ENCODE assay signal across 8 cellular contexts in the genomic region with DNA sequence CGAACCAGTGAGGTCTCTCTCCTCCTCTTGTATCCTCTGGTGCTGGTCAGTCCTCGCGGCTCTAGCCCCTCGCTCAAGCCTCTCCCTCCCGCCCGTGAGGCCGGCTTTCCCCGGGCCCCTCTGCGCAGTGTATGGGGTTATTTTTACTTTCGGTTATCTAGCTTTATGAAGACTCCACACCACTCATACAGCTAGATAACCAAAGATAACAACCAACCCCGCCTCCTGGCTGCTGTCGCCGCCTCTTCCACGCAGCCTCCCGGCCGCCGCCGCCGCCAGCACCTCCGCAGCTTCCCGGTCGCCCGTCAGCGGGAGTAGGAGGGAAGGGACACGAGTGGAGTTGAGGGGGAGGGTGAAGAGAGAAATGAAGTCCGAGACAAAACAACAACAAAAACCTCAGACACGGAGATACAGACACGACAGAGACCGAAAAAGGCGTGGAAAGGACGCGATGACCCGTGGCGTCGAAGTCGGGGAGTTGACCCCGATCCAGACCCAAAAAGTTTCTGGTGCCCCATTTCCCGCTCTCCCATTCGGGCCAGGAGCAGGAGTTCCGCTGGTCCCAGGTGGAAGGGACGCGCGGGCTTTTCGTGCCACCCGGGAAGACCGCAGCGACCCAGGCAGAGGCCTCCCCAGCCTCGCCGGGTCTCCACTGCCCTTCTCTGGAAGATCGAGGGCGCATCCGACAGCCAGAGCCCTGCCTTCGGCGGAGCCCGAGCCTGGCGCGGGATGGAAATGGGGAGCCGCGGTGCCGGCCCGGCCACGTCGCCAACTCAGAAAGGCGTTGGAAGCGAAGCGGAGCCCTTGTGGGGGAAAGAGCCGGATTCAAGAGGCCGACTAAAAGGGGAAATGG. TPM values are rescaled to one million over a fixed set of nuclear protein-coding genes. Genes with fewer than 3 reads are reported as not detected.
A peak's percentile ranks its signal among the peaks of the same experiment; 100 is the strongest.
DNase-seq lines count a peak whose midpoint lies in the region; ATAC-seq and TF ChIP-seq lines count a peak whose summit lies in the region.

No MANE protein-coding gene starts in this region.

- intact Hi-C loops in activated naive CD4-positive, alpha-beta T cell treated with anti-CD3 and anti-CD28 coated beads for 36 hours (cut with micrococcal nuclease): loop anchor here (1.0 kb wide), 1 partner anchor 12 kb away; no protein-coding TSS in a partner anchor
- intact Hi-C loops in vagina (cut with DNase I): no loop called here

- 3% methylated on average over 41 to 46 of the region's 68 CpGs for WGBS in mesodermal cell (ENCODE audit: insufficient coverage in 2 of 2), 2 experiments

- H3K9me3 Mint-ChIP-seq in activated naive CD4-positive, alpha-beta T cell treated with anti-CD3 and anti-CD28 coated beads for 36 hours: no peaks in the 10 kb centered on the region

- in situ Hi-C loops in G401 (cut with HindIII; ENCODE audit: low sequenced_read_pairs): no loop called here

- no peaks in the 10 kb centered on the region for H3K9me3 ChIP-seq in mesodermal cell (ENCODE audit: control insufficient read depth, low read length)
- H3K9me3 ChIP-seq in vagina: no peaks in the 10 kb centered on the region

- peaks cover 79% of the 10 kb centered on the region for H3K27me3 Mint-ChIP-seq in activated naive CD4-positive, alpha-beta T cell treated with anti-CD3 and anti-CD28 coated beads for 36 hours (ENCODE audit: low read depth)

- H3K4me1 ChIP-seq in mesodermal cell (ENCODE audit: control insufficient read depth, insufficient read depth, low read length, poor library complexity, severe bottlenecking): peaks cover 3% of the 10 kb centered on the region
- peaks cover 26% of the 10 kb centered on the region for H3K4me1 ChIP-seq in vagina

- CTCF ChIA-PET in activated naive CD4-positive, alpha-beta T cell treated with anti-CD3 and anti-CD28 coated beads for 36 hours (lab: Charles Lee): interaction anchor here (0.6 to 2.3 kb wide), 7 partner anchors 10 to 84 kb away, joined by 3 to 25 read pairs (median 4); no protein-coding TSS in a partner anchor

- no peak for ATAC-seq in HG03097 (IDR thresholded peaks at IDR 0.05; ENCODE audit: low FRiP score, unreplicated experiment)
- no peak for ATAC-seq in HG03469 (IDR thresholded peaks at IDR 0.05; ENCODE audit: unreplicated experiment)

- H3K36me3 ChIP-seq in mesodermal cell (ENCODE audit: control insufficient read depth, insufficient read depth, low read length): no peaks in the 10 kb centered on the region
- no peaks in the 10 kb centered on the region for H3K36me3 ChIP-seq in vagina

- peak overlapping the region; percentile 70 for H3K4me3 Mint-ChIP-seq in activated naive CD4-positive, alpha-beta T cell treated with anti-CD3 and anti-CD28 coated beads for 36 hours

- peaks cover 20% of the 10 kb centered on the region for H3K27me3 ChIP-seq in vagina

- DNase-seq in G401 (ENCODE audit: low spot score) (peak; percentile 45), M059J (ENCODE audit: low read depth) (peak; percentile 9), vagina (ENCODE audit: extremely low spot score in 2 of 2) (no peak), pons (ENCODE audit: low spot score) (no peak)
- DNase-seq in activated naive CD4-positive, alpha-beta T cell treated with anti-CD3 and anti-CD28 coated beads for 36 hours: peak; percentile 22

- no peak overlapping the region for H3K27ac ChIP-seq in mesodermal cell (ENCODE audit: low read depth, low read length, severe bottlenecking)
- no peak overlapping the region for H3K27ac ChIP-seq in vagina

- H3K4me3 ChIP-seq in mesodermal cell (ENCODE audit: extremely low read depth, insufficient read depth, low read length, poor library complexity, severe bottlenecking): peak overlapping the region; percentile 27
- H3K4me3 ChIP-seq in vagina: peak overlapping the region; percentile 37 to 44

- H3K27ac Mint-ChIP-seq in activated naive CD4-positive, alpha-beta T cell treated with anti-CD3 and anti-CD28 coated beads for 36 hours: no peak overlapping the region

- no peak for TF ChIP-seq CTCF in vagina (IDR thresholded peaks at IDR 0.05)

- H3K36me3 Mint-ChIP-seq in activated naive CD4-positive, alpha-beta T cell treated with anti-CD3 and anti-CD28 coated beads for 36 hours (ENCODE audit: low read depth): no peaks in the 10 kb centered on the region

- peaks cover 19% of the 10 kb centered on the region for H3K4me1 Mint-ChIP-seq in activated naive CD4-positive, alpha-beta T cell treated with anti-CD3 and anti-CD28 coated beads for 36 hours (ENCODE audit: low read depth)

- TF ChIP-seq POLR2A in vagina (IDR thresholded peaks at IDR 0.05): no peak

RNA-seq across cellular contexts. Expression of a gene that starts 51.4 kb away (rescaled TPM):
- 0.06 and 3.5 TPM in 2 replicates for total RNA-seq in G401 (2014; rRNA removed; shearing (Covaris generic))
- total RNA-seq in M059J (2014; rRNA removed; shearing (Covaris generic)): not detected in 2 replicates
- total RNA-seq in activated naive CD4-positive, alpha-beta T cell treated with anti-CD3 and anti-CD28 coated beads for 36 hours: not detected
- 0.44 TPM for polyA plus RNA-seq in mesodermal cell (2013, experiment 1 of 2)
- 0.76 TPM for polyA plus RNA-seq in mesodermal cell (2013, experiment 2 of 2)
- not detected for total RNA-seq in vagina

Comparison
In these comparisons a context has a peak if more than half of its experiments do, and no peak if none do; other contexts are left out.
1. DNase-seq: peak in G401 (single experiment), M059J (single experiment) and activated naive CD4-positive, alpha-beta T cell treated with anti-CD3 and anti-CD28 coated beads for 36 hours (single experiment); none in vagina (0 of 2) and pons (single experiment).